ENCODE assay signal across 20 cellular contexts in genomic region chr20:50417484-50418235, GRCh38.
A peak's percentile ranks its signal among the peaks of the same experiment; 100 is the strongest.
DNase-seq lines count a peak whose midpoint lies in the region; ATAC-seq, FAIRE-seq and TF ChIP-seq lines count a peak whose summit lies in the region.
"Had no signal": no experiment of that assay in that cellular context is flagged by ENCODE, and none has a peak within 500 bp of the region (broad histone marks: within the 10 kb centered on the region; RNA-seq: fewer than 3 reads in every experiment).

No MANE protein-coding gene starts in this region.

- TF ChIP-seq POLR2A in GM12878 (IDR thresholded peaks at IDR 0.05; ENCODE audit: low read depth, low read length) (no peak), upper lobe of left lung (IDR thresholded peaks at IDR 0.05) (no peak)

- H3F3A ChIP-seq in MM.1S (ENCODE audit: insufficient read depth, low read length) = no peaks in the 10 kb centered on the region

- no peak overlapping the region for H3K9ac ChIP-seq in GM12878 (ENCODE audit: control insufficient read depth, insufficient read depth, low read length)
- H3K9ac ChIP-seq in MM.1S (ENCODE audit: low read length) = no peak overlapping the region
- H3K9ac ChIP-seq: parathyroid adenoma had no signal

- H3K36me3 ChIP-seq in GM12878 (ENCODE audit: control insufficient read depth in 2 of 2, insufficient read depth in 2 of 2, low read length in 1 of 2) (no peaks in the 10 kb centered on the region), osteoblast (ENCODE audit: insufficient read depth, low read length) (no peaks in the 10 kb centered on the region), upper lobe of left lung (no peaks in the 10 kb centered on the region), MM.1S (replicated peaks; ENCODE audit: insufficient read depth, low read length) (no peaks in the 10 kb centered on the region)

- no peaks in the 10 kb centered on the region for H3K27me3 ChIP-seq in GM12878 (replicated peaks in 1 of 2; ENCODE audit: control insufficient read depth in 2 of 2, insufficient read depth in 2 of 2, low read length in 1 of 2)
- no peaks in the 10 kb centered on the region for H3K27me3 ChIP-seq in osteoblast (ENCODE audit: insufficient read depth, low read length)
- no peaks in the 10 kb centered on the region for H3K27me3 ChIP-seq in upper lobe of left lung
- H3K27me3 ChIP-seq in MM.1S (replicated peaks; ENCODE audit: insufficient read depth, low read length) = peaks cover 75% of the 10 kb centered on the region

- POLR2A ChIA-PET in GM12878 (lab: Charles Lee) = no interaction called here

- no peak overlapping the region for H3K4me3 ChIP-seq in GM12878
- H3K4me3 ChIP-seq in osteoblast (ENCODE audit: insufficient read depth, low read length) = no peak overlapping the region
- H3K4me3 ChIP-seq in upper lobe of left lung = no peak overlapping the region
- H3K4me3 ChIP-seq in MM.1S (ENCODE audit: low read length) = no peak overlapping the region
- H3K4me3 ChIP-seq: smooth muscle cell had no signal

- H3K9me2 ChIP-seq in MM.1S (replicated peaks; ENCODE audit: insufficient read depth, low read length) = no peaks in the 10 kb centered on the region

- DNase-seq in left ventricle myocardium superior = peak; percentile 6
- DNase-seq in left cardiac atrium = no peak
- DNase-seq in GM12878 (ENCODE audit: low read depth, low spot score) = no peak
- DNase-seq in osteoblast (ENCODE audit: insufficient read length, low spot score, missing footprints) = peak; percentile 21
- no peak for DNase-seq in upper lobe of left lung
- no peak for DNase-seq in hippocampal formation (lab: John Stamatoyannopoulos, UW)
- DNase-seq in NCI-H2171 (lab: John Stamatoyannopoulos, UW) = no peak
- DNase-seq in MM.1S = no peak
- DNase-seq: activated CD4-positive, alpha-beta T cell treated with anti-CD3 and anti-CD28 coated beads for 4 hours; activated CD8-positive, alpha-beta memory T cell treated with anti-CD3 and anti-CD28 coated beads, Interleukin-2, amount 10 ng/mL, durations not matched to agents 7 days and 5 days; naive thymus-derived CD4-positive, alpha-beta T cell; NCI-H1694; Right ventricle myocardium superior; stimulated activated CD4-positive, alpha-beta T cell treated with anti-CD3 and anti-CD28 coated beads, Interleukin-4, amount 100 ng/mL, for 24 hours had no signal

- no peak for ATAC-seq in left ventricle myocardium superior
- no peak for ATAC-seq in left cardiac atrium
- ATAC-seq in GM12878 = no peak
- no peak for ATAC-seq in upper lobe of left lung (ENCODE audit: low FRiP score in 2 of 2)
- ATAC-seq: activated CD8-positive, alpha-beta memory T cell treated with anti-CD3 and anti-CD28 coated beads, Interleukin-2, amount 10 ng/mL, durations not matched to agents 7 days and 5 days; activated T-helper 17 cell treated with anti-CD3 and anti-CD28 coated beads, Interleukin-2, amount 50 U/mL, for 72 hours; naive thymus-derived CD4-positive, alpha-beta T cell had no signal

- no peak for TF ChIP-seq EP300 in GM12878 (IDR thresholded peaks at IDR 0.05; ENCODE audit: borderline replicate concordance in 1 of 2, control insufficient read depth in 1 of 2, low read depth in 2 of 2, low read length in 2 of 2)
- no peak for TF ChIP-seq EP300 in upper lobe of left lung (IDR thresholded peaks at IDR 0.05)

- intact Hi-C loops in left ventricle myocardium superior (cut with micrococcal nuclease) (no loop called here), left cardiac atrium (cut with DNase I) (loop anchor here in 1 of 2 donors (5.0 kb wide), 1 partner anchor 40 kb away; no protein-coding TSS in a partner anchor), GM12878 (cut with micrococcal nuclease; ENCODE audit: unreplicated experiment) (no loop called here)

- no peak for FAIRE-seq in GM12878 (lab: Jason Lieb, UNC)
- FAIRE-seq: bronchial epithelial cell, D721Med, TTC549 had no signal

- H3K9me3 ChIP-seq in GM12878 (replicated peaks; ENCODE audit: control insufficient read depth, insufficient read depth, low read length) (peaks cover 2% of the 10 kb centered on the region; the same call in 1 of the 3 replicates), osteoblast (ENCODE audit: low read depth, low read length) (peaks cover 3% of the 10 kb centered on the region), upper lobe of left lung (peaks cover 0 to 5% (median 2%) of the 10 kb centered on the region in 4 donors), MM.1S (replicated peaks; ENCODE audit: insufficient read depth, low read length) (no peaks in the 10 kb centered on the region)

- no TSS peak for BruUV-seq in GM12878 (replicated peaks; lab: Mats Ljungman, UMichigan)

- TF ChIP-seq CTCF in GM12878 (IDR thresholded peaks at IDR 0.05 in 2 of 3, conservative IDR thresholded peaks at IDR 0.05 in 1 of 3; ENCODE audit: control insufficient read depth in 2 of 3, extremely low read depth in 1 of 3, insufficient read depth in 1 of 3, low read depth in 3 of 3, low read length in 3 of 3) (no peak), osteoblast (IDR thresholded peaks at IDR 0.05; ENCODE audit: extremely low read depth, low read depth, low read length) (no peak), upper lobe of left lung (IDR thresholded peaks at IDR 0.05) (no peak), MM.1S (IDR thresholded peaks at IDR 0.05; ENCODE audit: low read length) (no peak)

- CTCF ChIA-PET in GM12878 (lab: Yijun Ruan, JAX) = interaction anchor here (0.7 kb wide), 1 partner anchor 9 kb away, joined by 4 read pairs; no protein-coding TSS in a partner anchor

- H3K4me1 ChIP-seq in GM12878 (ENCODE audit: control insufficient read depth, insufficient read depth, low read length) (no peaks in the 10 kb centered on the region), osteoblast (ENCODE audit: insufficient read depth, low read length) (peaks cover 19% of the 10 kb centered on the region), upper lobe of left lung (peaks cover 33 to 60% (median 43%) of the 10 kb centered on the region in 4 donors), MM.1S (ENCODE audit: low read length) (no peaks in the 10 kb centered on the region)

- in situ Hi-C loops in GM12878 (cut with MboI) = no loop called here

- WGBS in GM12878 (ENCODE audit: insufficient coverage, insufficient replicate concordance, low lambda C conversion rate, missing lambda C conversion rate) = 8% methylated on average over 6 of the region's 6 CpGs
- WGBS in upper lobe of left lung, 2 donors = 92% methylated on average over 6 of the region's 6 CpGs

- H2AFZ ChIP-seq in GM12878 (ENCODE audit: control insufficient read depth, low read depth, low read length) = no peak overlapping the region
- H2AFZ ChIP-seq in osteoblast (ENCODE audit: low read length) = no peak overlapping the region
- no peak overlapping the region for H2AFZ ChIP-seq in MM.1S (ENCODE audit: low read length)
- H2AFZ ChIP-seq: parathyroid adenoma had no signal

- H3K79me2 ChIP-seq in GM12878 (ENCODE audit: control insufficient read depth, insufficient read depth, low read length) = no peaks in the 10 kb centered on the region
- no peaks in the 10 kb centered on the region for H3K79me2 ChIP-seq in osteoblast (ENCODE audit: insufficient read depth, low read length)
- H3K79me2 ChIP-seq in MM.1S (ENCODE audit: low read length) = no peaks in the 10 kb centered on the region
- H3K79me2 ChIP-seq: parathyroid adenoma had no signal

- TF ChIP-seq RAD21 in GM12878 (IDR thresholded peaks at IDR 0.05; ENCODE audit: insufficient read depth, low read depth, low read length) = no peak

- no peaks in the 10 kb centered on the region for H4K20me1 ChIP-seq in GM12878 (ENCODE audit: control insufficient read depth, insufficient read depth)
- H4K20me1 ChIP-seq in osteoblast (ENCODE audit: insufficient read depth, low read length) = no peaks in the 10 kb centered on the region
- no peaks in the 10 kb centered on the region for H4K20me1 ChIP-seq in MM.1S (ENCODE audit: insufficient read depth, low read length)

- H3K27ac ChIP-seq in GM12878 (ENCODE audit: control insufficient read depth, insufficient read depth) (no peak overlapping the region), osteoblast (ENCODE audit: low read depth, low read length) (no peak overlapping the region), upper lobe of left lung (peak overlapping the region; percentile 94 to 99 (median 96)), MM.1S (ENCODE audit: low read length) (no peak overlapping the region)
- H3K27ac ChIP-seq: parathyroid adenoma had no signal

- RAD21 ChIA-PET in GM12878 (lab: Charles Lee; ENCODE audit: unreplicated experiment) = interaction anchor here (0.6 kb wide), 1 partner anchor 356 kb away, joined by 3 read pairs; no protein-coding TSS in a partner anchor

- SMC1A ChIA-PET in GM12878 (lab: Charles Lee; ENCODE audit: uncharacterized antibody, unreplicated experiment) = interaction anchor here (0.6 kb wide), 1 partner anchor 11 kb away, joined by 3 read pairs; no protein-coding TSS in a partner anchor

- no peak overlapping the region for H3K4me2 ChIP-seq in GM12878 (ENCODE audit: control insufficient read depth, insufficient read depth)
- no peak overlapping the region for H3K4me2 ChIP-seq in osteoblast (ENCODE audit: insufficient read depth, low read length)
- no peak overlapping the region for H3K4me2 ChIP-seq in MM.1S (ENCODE audit: low read depth, low read length)
- H3K4me2 ChIP-seq: smooth muscle cell had no signal

Comparison
In these comparisons a context has a peak if more than half of its experiments do, and no peak if none do; other contexts are left out.
1. DNase-seq: peak in left ventricle myocardium superior (single experiment) and osteoblast (single experiment); none in left cardiac atrium (single experiment), GM12878 (single experiment), upper lobe of left lung (0 of 2), hippocampal formation (0 of 2), NCI-H2171 (single experiment) and MM.1S (single experiment).
2. H3K27ac ChIP-seq: peak in upper lobe of left lung (4 of 4); none in GM12878 (single experiment), osteoblast (single experiment) and MM.1S (single experiment).